Comparison of ENCODE assay signal across 19 cellular contexts in genomic region chr2:25854613-25855012, GRCh38.
DNase-seq lines count a peak whose midpoint lies in the region; ATAC-seq lines count a peak whose summit lies in the region.
"Had no signal": no experiment of that assay in that cellular context is flagged by ENCODE, and none has a peak within 500 bp of the region (broad histone marks: within the 10 kb centered on the region; RNA-seq: fewer than 3 reads in every experiment).

No MANE protein-coding gene starts in this region.

- peaks cover 46% of the 10 kb centered on the region for H3K4me1 Mint-ChIP-seq in stimulated activated memory B cell treated with anti-CD40 and anti-IgM and Interleukin-4, amounts not matched to agents 10 μg/mL and 1 μg/mL and 100 μg/mL, for 72 hours

- no peaks in the 10 kb centered on the region for H3K27me3 Mint-ChIP-seq in stimulated activated memory B cell treated with anti-CD40 and anti-IgM and Interleukin-4, amounts not matched to agents 10 μg/mL and 1 μg/mL and 100 μg/mL, for 72 hours

- peak overlapping the region; percentile 44 for H3K27ac Mint-ChIP-seq in stimulated activated memory B cell treated with anti-CD40 and anti-IgM and Interleukin-4, amounts not matched to agents 10 μg/mL and 1 μg/mL and 100 μg/mL, for 72 hours

- peaks cover 5% of the 10 kb centered on the region for H3K36me3 Mint-ChIP-seq in stimulated activated memory B cell treated with anti-CD40 and anti-IgM and Interleukin-4, amounts not matched to agents 10 μg/mL and 1 μg/mL and 100 μg/mL, for 72 hours

- no peak overlapping the region for H3K4me3 Mint-ChIP-seq in stimulated activated memory B cell treated with anti-CD40 and anti-IgM and Interleukin-4, amounts not matched to agents 10 μg/mL and 1 μg/mL and 100 μg/mL, for 72 hours

- no peak for ATAC-seq in stimulated activated memory B cell treated with anti-CD40 and anti-IgM and Interleukin-4, amounts not matched to agents 10 μg/mL and 1 μg/mL and 100 μg/mL, for 72 hours
- ATAC-seq: Right ventricle myocardium inferior had no signal

- H3K9me3 Mint-ChIP-seq in stimulated activated memory B cell treated with anti-CD40 and anti-IgM and Interleukin-4, amounts not matched to agents 10 μg/mL and 1 μg/mL and 100 μg/mL, for 72 hours, result no peaks in the 10 kb centered on the region

- peak; percentile 33 for DNase-seq in activated CD8-positive, alpha-beta memory T cell treated with anti-CD3 and anti-CD28 coated beads for 24 hours
- DNase-seq in activated CD8-positive, alpha-beta memory T cell treated with anti-CD3 and anti-CD28 coated beads, Interleukin-2, amount 50 U/mL, for 4 hours, result no peak
- DNase-seq in NCI-H82 treated with DMSO at 0.1 percent for 48 hours (lab: John Stamatoyannopoulos, UW; ENCODE audit: unreplicated experiment) (peak; percentile 68), left kidney (ENCODE audit: low read depth, low spot score) (peak; percentile 10), dedifferentiated amniotic fluid mesenchymal stem cell (ENCODE audit: extremely low spot score) (no peak), NAMALWA (ENCODE audit: low spot score) (no peak), NCI-H345 treated with DMSO at 0.1 percent for 48 hours (lab: John Stamatoyannopoulos, UW; ENCODE audit: unreplicated experiment) (no peak)
- DNase-seq: 8988T, GF-D8, GM23248, HCEC 1CT, MV-4-11, NCI-H1417 treated with DMSO at 0.1 percent for 48 hours, NCI-H2029 treated with DMSO at 0.1 percent for 48 hours, NCI-H2171 treated with DMSO at 0.1 percent for 48 hours, NCI-H774, Peyer's patch had no signal

Comparison
In these comparisons a context has a peak if more than half of its experiments do, and no peak if none do; other contexts are left out.
1. DNase-seq: peak in activated CD8-positive, alpha-beta memory T cell treated with anti-CD3 and anti-CD28 coated beads for 24 hours (single experiment), NCI-H82 treated with DMSO at 0.1 percent for 48 hours (single experiment) and left kidney (single experiment); none in activated CD8-positive, alpha-beta memory T cell treated with anti-CD3 and anti-CD28 coated beads, Interleukin-2, amount 50 U/mL, for 4 hours (single experiment), dedifferentiated amniotic fluid mesenchymal stem cell (single experiment), NAMALWA (single experiment) and NCI-H345 treated with DMSO at 0.1 percent for 48 hours (single experiment).